1 cellular context compared by ENCODE assay signal in the genomic region with DNA sequence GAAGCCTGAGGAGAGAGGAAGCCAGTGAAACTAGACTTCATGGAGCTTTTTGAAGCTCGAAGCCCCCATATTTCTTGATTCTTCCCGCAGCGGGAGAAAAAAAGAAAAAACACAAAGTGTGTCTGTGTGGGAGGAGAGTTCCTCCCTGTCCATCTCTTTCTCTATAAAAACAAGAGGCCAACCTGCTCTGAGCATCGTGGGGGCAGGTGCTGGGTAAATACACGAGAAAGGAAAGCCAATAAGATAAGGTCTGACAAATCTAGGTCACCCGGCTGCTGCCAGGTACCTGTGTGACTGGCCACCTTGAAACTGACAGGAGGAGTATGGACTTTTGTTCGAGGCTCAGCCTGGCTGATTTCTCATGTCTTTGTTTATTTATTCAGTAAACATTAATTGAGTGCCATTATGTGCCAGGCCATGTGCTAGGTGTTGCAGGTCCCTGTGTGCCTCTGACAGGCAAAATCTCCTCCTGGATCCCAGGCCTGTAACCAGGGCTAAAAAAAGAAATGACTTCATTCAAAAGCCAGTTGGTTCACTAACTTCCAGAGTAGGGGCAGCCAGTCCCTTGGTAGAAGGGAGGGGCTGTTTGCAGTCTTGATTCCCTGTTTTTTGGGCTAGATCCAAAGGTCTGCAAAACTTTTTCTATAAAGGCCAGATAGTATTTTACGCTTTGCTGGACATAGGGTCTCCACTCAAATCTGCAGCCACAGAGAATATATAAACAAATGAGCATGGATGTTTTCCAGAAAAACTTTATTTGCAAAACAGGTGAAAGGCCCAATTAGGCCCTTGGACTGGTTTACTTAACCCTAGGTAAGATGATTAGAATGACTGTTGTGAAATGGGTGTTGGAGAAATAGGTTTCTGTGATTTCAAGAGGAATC.
TF ChIP-seq lines count a peak whose summit lies in the region.

No MANE protein-coding gene starts in this region.

TF ChIP-seq in HepG2, 621 proteins besides CTCF, POLR2A, EP300 and RAD21 (continued from another document and continues in another):
- TF ChIP-seq, protein P1, sequence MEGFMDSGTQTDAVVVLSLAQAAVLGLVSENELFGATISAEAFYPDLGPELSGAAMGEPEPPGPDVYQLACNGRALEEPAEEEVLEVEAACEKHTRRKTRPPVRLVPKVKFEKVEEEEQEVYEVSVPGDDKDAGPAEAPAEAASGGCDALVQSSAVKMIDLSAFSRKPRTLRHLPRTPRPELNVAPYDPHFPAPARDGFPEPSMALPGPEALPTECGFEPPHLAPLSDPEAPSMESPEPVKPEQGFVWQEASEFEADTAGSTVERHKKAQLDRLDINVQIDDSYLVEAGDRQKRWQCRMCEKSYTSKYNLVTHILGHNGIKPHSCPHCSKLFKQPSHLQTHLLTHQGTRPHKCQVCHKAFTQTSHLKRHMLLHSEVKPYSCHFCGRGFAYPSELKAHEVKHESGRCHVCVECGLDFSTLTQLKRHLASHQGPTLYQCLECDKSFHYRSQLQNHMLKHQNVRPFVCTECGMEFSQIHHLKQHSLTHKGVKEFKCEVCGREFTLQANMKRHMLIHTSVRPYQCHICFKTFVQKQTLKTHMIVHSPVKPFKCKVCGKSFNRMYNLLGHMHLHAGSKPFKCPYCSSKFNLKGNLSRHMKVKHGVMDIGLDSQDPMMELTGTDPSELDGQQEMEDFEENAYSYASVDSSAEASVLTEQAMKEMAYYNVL (CRISPR knock-in tag; IDR thresholded peaks at IDR 0.05; ENCODE audit: borderline replicate concordance) = peak; percentile 98
- TF ChIP-seq HOXA3 (CRISPR knock-in tag; IDR thresholded peaks at IDR 0.05) (peak; percentile 93), RFXANK (CRISPR knock-in tag; IDR thresholded peaks at IDR 0.05) (0 out of 2 replicates have a peak, but pooled peaks have one; percentile 24), ATAD3A (CRISPR knock-in tag; IDR thresholded peaks at IDR 0.05) (no peak), ZNF292 (CRISPR knock-in tag; IDR thresholded peaks at IDR 0.05; ENCODE audit: borderline replicate concordance, low read depth) (peak; percentile 98), ATF1 (CRISPR knock-in tag; IDR thresholded peaks at IDR 0.05) (peak; percentile 74), HOXA9 (CRISPR knock-in tag; IDR thresholded peaks at IDR 0.05; ENCODE audit: borderline replicate concordance) (no peak), SRSF9 (IDR thresholded peaks at IDR 0.05; ENCODE audit: borderline replicate concordance, insufficient read depth, low read depth, low read length, poor library complexity, severe bottlenecking) (no peak), MLLT10 (CRISPR knock-in tag; IDR thresholded peaks at IDR 0.05) (no peak), AKAP8 (CRISPR knock-in tag; IDR thresholded peaks at IDR 0.05) (peak; percentile 87; the same call in 1 of the 2 replicates), CHCHD3 (CRISPR knock-in tag; IDR thresholded peaks at IDR 0.05) (no peak), ZNF101 (CRISPR knock-in tag; IDR thresholded peaks at IDR 0.05; ENCODE audit: borderline replicate concordance, low read depth) (no peak; the same call in 1 of the 2 replicates), ZNF235 (CRISPR knock-in tag; IDR thresholded peaks at IDR 0.05; ENCODE audit: borderline replicate concordance) (0 out of 2 replicates have a peak, but pooled peaks have one; percentile 18), RFX1 (IDR thresholded peaks at IDR 0.05) (no peak), ZNF709 (CRISPR knock-in tag; IDR thresholded peaks at IDR 0.05) (no peak), MTF1 (CRISPR knock-in tag; IDR thresholded peaks at IDR 0.05) (no peak), HNF4G (IDR thresholded peaks at IDR 0.05; ENCODE audit: borderline replicate concordance, low read depth, low read length) (peak; percentile 90), HNF4G (CRISPR knock-in tag; IDR thresholded peaks at IDR 0.05; ENCODE audit: borderline replicate concordance, low read depth) (peak; percentile 76; the same call in 1 of the 2 replicates), JUN (CRISPR knock-in tag; IDR thresholded peaks at IDR 0.05) (peak; percentile 95), RBM39 (IDR thresholded peaks at IDR 0.05; ENCODE audit: low read depth, low read length, poor library complexity, severe bottlenecking) (no peak), ZNF263 (CRISPR knock-in tag; IDR thresholded peaks at IDR 0.05) (peak; percentile 49), CBX1 (IDR thresholded peaks at IDR 0.05; ENCODE audit: low read depth) (no peak), U2AF2 (IDR thresholded peaks at IDR 0.05; ENCODE audit: low read depth, low read length) (no peak)
- TF ChIP-seq, protein P2, sequence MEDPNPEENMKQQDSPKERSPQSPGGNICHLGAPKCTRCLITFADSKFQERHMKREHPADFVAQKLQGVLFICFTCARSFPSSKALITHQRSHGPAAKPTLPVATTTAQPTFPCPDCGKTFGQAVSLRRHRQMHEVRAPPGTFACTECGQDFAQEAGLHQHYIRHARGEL (CRISPR knock-in tag; IDR thresholded peaks at IDR 0.05) = no peak
- TF ChIP-seq, protein P3, sequence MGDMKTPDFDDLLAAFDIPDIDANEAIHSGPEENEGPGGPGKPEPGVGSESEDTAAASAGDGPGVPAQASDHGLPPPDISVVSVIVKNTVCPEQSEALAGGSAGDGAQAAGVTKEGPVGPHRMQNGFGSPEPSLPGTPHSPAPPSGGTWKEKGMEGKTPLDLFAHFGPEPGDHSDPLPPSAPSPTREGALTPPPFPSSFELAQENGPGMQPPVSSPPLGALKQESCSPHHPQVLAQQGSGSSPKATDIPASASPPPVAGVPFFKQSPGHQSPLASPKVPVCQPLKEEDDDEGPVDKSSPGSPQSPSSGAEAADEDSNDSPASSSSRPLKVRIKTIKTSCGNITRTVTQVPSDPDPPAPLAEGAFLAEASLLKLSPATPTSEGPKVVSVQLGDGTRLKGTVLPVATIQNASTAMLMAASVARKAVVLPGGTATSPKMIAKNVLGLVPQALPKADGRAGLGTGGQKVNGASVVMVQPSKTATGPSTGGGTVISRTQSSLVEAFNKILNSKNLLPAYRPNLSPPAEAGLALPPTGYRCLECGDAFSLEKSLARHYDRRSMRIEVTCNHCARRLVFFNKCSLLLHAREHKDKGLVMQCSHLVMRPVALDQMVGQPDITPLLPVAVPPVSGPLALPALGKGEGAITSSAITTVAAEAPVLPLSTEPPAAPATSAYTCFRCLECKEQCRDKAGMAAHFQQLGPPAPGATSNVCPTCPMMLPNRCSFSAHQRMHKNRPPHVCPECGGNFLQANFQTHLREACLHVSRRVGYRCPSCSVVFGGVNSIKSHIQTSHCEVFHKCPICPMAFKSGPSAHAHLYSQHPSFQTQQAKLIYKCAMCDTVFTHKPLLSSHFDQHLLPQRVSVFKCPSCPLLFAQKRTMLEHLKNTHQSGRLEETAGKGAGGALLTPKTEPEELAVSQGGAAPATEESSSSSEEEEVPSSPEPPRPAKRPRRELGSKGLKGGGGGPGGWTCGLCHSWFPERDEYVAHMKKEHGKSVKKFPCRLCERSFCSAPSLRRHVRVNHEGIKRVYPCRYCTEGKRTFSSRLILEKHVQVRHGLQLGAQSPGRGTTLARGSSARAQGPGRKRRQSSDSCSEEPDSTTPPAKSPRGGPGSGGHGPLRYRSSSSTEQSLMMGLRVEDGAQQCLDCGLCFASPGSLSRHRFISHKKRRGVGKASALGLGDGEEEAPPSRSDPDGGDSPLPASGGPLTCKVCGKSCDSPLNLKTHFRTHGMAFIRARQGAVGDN (CRISPR knock-in tag; IDR thresholded peaks at IDR 0.05) = no peak; the same call in 1 of the 2 replicates
- TF ChIP-seq, protein P4, sequence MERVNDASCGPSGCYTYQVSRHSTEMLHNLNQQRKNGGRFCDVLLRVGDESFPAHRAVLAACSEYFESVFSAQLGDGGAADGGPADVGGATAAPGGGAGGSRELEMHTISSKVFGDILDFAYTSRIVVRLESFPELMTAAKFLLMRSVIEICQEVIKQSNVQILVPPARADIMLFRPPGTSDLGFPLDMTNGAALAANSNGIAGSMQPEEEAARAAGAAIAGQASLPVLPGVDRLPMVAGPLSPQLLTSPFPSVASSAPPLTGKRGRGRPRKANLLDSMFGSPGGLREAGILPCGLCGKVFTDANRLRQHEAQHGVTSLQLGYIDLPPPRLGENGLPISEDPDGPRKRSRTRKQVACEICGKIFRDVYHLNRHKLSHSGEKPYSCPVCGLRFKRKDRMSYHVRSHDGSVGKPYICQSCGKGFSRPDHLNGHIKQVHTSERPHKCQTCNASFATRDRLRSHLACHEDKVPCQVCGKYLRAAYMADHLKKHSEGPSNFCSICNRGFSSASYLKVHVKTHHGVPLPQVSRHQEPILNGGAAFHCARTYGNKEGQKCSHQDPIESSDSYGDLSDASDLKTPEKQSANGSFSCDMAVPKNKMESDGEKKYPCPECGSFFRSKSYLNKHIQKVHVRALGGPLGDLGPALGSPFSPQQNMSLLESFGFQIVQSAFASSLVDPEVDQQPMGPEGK (CRISPR knock-in tag; IDR thresholded peaks at IDR 0.05) = peak; percentile 92
- TF ChIP-seq, protein P5, sequence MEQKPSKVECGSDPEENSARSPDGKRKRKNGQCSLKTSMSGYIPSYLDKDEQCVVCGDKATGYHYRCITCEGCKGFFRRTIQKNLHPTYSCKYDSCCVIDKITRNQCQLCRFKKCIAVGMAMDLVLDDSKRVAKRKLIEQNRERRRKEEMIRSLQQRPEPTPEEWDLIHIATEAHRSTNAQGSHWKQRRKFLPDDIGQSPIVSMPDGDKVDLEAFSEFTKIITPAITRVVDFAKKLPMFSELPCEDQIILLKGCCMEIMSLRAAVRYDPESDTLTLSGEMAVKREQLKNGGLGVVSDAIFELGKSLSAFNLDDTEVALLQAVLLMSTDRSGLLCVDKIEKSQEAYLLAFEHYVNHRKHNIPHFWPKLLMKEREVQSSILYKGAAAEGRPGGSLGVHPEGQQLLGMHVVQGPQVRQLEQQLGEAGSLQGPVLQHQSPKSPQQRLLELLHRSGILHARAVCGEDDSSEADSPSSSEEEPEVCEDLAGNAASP (CRISPR knock-in tag; IDR thresholded peaks at IDR 0.05; ENCODE audit: borderline replicate concordance) = peak; percentile 89
- TF ChIP-seq, protein P6, sequence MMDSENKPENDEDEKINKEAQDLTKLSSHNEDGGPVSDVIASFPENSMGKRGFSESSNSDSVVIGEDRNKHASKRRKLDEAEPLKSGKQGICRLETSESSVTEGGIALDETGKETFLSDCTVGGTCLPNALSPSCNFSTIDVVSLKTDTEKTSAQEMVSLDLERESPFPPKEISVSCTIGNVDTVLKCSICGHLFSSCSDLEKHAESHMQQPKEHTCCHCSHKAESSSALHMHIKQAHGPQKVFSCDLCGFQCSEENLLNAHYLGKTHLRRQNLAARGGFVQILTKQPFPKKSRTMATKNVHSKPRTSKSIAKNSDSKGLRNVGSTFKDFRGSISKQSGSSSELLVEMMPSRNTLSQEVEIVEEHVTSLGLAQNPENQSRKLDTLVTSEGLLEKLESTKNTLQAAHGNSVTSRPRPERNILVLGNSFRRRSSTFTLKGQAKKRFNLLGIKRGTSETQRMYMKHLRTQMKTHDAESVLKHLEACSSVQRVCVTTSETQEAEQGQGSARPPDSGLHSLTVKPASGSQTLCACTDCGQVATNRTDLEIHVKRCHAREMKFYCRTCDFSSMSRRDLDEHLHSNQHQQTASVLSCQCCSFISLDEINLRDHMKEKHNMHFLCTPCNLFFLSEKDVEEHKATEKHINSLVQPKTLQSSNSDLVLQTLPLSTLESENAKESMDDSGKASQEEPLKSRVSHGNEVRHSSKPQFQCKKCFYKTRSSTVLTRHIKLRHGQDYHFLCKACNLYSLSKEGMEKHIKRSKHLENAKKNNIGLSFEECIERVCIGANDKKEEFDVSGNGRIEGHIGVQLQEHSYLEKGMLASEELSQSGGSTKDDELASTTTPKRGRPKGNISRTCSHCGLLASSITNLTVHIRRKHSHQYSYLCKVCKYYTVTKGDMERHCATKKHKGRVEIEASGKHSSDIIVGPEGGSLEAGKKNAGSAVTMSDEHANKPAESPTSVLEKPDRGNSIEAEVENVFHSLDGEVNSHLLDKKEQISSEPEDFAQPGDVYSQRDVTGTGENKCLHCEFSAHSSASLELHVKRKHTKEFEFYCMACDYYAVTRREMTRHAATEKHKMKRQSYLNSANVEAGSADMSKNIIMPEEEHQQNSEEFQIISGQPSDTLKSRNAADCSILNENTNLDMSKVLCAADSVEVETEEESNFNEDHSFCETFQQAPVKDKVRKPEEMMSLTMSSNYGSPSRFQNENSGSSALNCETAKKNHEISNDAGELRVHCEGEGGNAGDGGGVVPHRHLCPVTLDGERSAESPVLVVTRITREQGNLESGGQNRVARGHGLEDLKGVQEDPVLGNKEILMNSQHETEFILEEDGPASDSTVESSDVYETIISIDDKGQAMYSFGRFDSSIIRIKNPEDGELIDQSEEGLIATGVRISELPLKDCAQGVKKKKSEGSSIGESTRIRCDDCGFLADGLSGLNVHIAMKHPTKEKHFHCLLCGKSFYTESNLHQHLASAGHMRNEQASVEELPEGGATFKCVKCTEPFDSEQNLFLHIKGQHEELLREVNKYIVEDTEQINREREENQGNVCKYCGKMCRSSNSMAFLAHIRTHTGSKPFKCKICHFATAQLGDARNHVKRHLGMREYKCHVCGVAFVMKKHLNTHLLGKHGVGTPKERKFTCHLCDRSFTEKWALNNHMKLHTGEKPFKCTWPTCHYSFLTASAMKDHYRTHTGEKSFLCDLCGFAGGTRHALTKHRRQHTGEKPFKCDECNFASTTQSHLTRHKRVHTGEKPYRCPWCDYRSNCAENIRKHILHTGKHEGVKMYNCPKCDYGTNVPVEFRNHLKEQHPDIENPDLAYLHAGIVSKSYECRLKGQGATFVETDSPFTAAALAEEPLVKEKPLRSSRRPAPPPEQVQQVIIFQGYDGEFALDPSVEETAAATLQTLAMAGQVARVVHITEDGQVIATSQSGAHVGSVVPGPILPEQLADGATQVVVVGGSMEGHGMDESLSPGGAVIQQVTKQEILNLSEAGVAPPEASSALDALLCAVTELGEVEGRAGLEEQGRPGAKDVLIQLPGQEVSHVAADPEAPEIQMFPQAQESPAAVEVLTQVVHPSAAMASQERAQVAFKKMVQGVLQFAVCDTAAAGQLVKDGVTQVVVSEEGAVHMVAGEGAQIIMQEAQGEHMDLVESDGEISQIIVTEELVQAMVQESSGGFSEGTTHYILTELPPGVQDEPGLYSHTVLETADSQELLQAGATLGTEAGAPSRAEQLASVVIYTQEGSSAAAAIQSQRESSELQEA (CRISPR knock-in tag; IDR thresholded peaks at IDR 0.05; ENCODE audit: not compliant biosample characterization) = no peak
- TF ChIP-seq, protein P7, sequence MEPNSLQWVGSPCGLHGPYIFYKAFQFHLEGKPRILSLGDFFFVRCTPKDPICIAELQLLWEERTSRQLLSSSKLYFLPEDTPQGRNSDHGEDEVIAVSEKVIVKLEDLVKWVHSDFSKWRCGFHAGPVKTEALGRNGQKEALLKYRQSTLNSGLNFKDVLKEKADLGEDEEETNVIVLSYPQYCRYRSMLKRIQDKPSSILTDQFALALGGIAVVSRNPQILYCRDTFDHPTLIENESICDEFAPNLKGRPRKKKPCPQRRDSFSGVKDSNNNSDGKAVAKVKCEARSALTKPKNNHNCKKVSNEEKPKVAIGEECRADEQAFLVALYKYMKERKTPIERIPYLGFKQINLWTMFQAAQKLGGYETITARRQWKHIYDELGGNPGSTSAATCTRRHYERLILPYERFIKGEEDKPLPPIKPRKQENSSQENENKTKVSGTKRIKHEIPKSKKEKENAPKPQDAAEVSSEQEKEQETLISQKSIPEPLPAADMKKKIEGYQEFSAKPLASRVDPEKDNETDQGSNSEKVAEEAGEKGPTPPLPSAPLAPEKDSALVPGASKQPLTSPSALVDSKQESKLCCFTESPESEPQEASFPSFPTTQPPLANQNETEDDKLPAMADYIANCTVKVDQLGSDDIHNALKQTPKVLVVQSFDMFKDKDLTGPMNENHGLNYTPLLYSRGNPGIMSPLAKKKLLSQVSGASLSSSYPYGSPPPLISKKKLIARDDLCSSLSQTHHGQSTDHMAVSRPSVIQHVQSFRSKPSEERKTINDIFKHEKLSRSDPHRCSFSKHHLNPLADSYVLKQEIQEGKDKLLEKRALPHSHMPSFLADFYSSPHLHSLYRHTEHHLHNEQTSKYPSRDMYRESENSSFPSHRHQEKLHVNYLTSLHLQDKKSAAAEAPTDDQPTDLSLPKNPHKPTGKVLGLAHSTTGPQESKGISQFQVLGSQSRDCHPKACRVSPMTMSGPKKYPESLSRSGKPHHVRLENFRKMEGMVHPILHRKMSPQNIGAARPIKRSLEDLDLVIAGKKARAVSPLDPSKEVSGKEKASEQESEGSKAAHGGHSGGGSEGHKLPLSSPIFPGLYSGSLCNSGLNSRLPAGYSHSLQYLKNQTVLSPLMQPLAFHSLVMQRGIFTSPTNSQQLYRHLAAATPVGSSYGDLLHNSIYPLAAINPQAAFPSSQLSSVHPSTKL (CRISPR knock-in tag; IDR thresholded peaks at IDR 0.05) = peak; percentile 97
